1 cellular context compared by ENCODE assay signal in the genomic region with DNA sequence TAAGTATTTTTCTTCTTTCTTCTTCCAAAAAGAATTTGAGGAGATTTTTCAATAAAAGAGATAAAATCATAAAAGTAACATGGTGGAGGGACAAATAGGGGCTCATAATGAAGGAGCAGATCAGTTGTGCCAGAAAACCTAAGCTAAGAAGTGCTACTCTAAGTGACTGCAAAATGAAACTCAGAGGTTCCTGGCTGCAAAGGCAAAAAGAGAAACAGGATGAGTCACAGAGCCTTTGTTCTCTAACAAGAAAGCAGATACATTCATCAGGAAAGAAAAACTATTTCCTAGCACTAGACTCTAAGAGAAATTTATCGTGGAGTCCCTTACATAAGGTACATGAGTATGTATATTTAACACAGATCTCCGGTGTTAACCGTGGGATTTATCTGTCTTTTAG.
TF ChIP-seq lines count a peak whose summit lies in the region.

No MANE protein-coding gene starts in this region.

TF ChIP-seq in GM23338, 12 proteins besides CTCF, POLR2A, EP300 and RAD21 (continued from another document):
- no peak for TF ChIP-seq EZH2 (IDR thresholded peaks at IDR 0.05; ENCODE audit: low read depth, unreplicated experiment)
- TF ChIP-seq ZNF114 (CRISPR knock-in tag; IDR thresholded peaks at IDR 0.05), result no peak
- TF ChIP-seq, protein P1, sequence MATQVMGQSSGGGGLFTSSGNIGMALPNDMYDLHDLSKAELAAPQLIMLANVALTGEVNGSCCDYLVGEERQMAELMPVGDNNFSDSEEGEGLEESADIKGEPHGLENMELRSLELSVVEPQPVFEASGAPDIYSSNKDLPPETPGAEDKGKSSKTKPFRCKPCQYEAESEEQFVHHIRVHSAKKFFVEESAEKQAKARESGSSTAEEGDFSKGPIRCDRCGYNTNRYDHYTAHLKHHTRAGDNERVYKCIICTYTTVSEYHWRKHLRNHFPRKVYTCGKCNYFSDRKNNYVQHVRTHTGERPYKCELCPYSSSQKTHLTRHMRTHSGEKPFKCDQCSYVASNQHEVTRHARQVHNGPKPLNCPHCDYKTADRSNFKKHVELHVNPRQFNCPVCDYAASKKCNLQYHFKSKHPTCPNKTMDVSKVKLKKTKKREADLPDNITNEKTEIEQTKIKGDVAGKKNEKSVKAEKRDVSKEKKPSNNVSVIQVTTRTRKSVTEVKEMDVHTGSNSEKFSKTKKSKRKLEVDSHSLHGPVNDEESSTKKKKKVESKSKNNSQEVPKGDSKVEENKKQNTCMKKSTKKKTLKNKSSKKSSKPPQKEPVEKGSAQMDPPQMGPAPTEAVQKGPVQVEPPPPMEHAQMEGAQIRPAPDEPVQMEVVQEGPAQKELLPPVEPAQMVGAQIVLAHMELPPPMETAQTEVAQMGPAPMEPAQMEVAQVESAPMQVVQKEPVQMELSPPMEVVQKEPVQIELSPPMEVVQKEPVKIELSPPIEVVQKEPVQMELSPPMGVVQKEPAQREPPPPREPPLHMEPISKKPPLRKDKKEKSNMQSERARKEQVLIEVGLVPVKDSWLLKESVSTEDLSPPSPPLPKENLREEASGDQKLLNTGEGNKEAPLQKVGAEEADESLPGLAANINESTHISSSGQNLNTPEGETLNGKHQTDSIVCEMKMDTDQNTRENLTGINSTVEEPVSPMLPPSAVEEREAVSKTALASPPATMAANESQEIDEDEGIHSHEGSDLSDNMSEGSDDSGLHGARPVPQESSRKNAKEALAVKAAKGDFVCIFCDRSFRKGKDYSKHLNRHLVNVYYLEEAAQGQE (IDR thresholded peaks at IDR 0.05; ENCODE audit: unreplicated experiment), result no peak
- TF ChIP-seq POLR2AphosphoS5 (IDR thresholded peaks at IDR 0.05; ENCODE audit: low read depth), result no peak
- TF ChIP-seq ZNF331 (CRISPR knock-in tag; IDR thresholded peaks at IDR 0.05; ENCODE audit: low read depth), result no peak
- TF ChIP-seq, protein P2, sequence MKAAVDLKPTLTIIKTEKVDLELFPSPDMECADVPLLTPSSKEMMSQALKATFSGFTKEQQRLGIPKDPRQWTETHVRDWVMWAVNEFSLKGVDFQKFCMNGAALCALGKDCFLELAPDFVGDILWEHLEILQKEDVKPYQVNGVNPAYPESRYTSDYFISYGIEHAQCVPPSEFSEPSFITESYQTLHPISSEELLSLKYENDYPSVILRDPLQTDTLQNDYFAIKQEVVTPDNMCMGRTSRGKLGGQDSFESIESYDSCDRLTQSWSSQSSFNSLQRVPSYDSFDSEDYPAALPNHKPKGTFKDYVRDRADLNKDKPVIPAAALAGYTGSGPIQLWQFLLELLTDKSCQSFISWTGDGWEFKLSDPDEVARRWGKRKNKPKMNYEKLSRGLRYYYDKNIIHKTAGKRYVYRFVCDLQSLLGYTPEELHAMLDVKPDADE (IDR thresholded peaks at IDR 0.05), result no peak
- no peak for TF ChIP-seq CREB1 (CRISPR knock-in tag; IDR thresholded peaks at IDR 0.05; ENCODE audit: low read depth)
